9 cellular contexts compared by ENCODE assay signal in genomic region chr7:131546583-131547111, GRCh38. TPM values are rescaled to one million over a fixed set of nuclear protein-coding genes. Genes with fewer than 3 reads are reported as not detected.
A peak's percentile ranks its signal among the peaks of the same experiment; 100 is the strongest.
DNase-seq lines count a peak whose midpoint lies in the region; ATAC-seq, FAIRE-seq and TF ChIP-seq lines count a peak whose summit lies in the region.
"Had no signal": no experiment of that assay in that cellular context is flagged by ENCODE, and none has a peak within 500 bp of the region (broad histone marks: within the 10 kb centered on the region; RNA-seq: fewer than 3 reads in every experiment).

No MANE protein-coding gene starts in this region.

- no peak overlapping the region for H3K4me2 ChIP-seq in A549

- H3K4me1 Mint-ChIP-seq in natural killer cell = peaks cover 0 to 5% of the 10 kb centered on the region in 2 donors

- H3K4me3 ChIP-seq in A549 (no peak overlapping the region), GM12875 (ENCODE audit: low read depth, low read length) (no peak overlapping the region)

- no peak overlapping the region for H3K4me3 Mint-ChIP-seq in natural killer cell
- H3K4me3 Mint-ChIP-seq: stimulated activated naive CD8-positive, alpha-beta T cell treated with anti-CD3 and anti-CD28 coated beads, Interleukin-15, Interleukin-2, amounts not matched to agents 100 ng/mL and 50 ng/mL, for 24 hours had no signal

- peak in 1 of 2 experiments; percentile 72 for DNase-seq in A549 (ENCODE audit: low read depth in 1 of 2, low spot score in 1 of 2)
- peak; percentile 88 for DNase-seq in SK-MEL-5 (ENCODE audit: low read depth, low spot score)
- DNase-seq in central memory CD4-positive, alpha-beta T cell = peak; percentile 32
- DNase-seq in natural killer cell = peak; percentile 32
- DNase-seq in inferior parietal cortex (ENCODE audit: extremely low spot score) = no peak
- no peak for DNase-seq in NCI-H1436 treated with DMSO at 0.1 percent for 48 hours (lab: John Stamatoyannopoulos, UW)

- peak; percentile 82 for TF ChIP-seq CTCF in A549 (IDR thresholded peaks at IDR 0.05)
- TF ChIP-seq CTCF in GM12875 (IDR thresholded peaks at IDR 0.05; ENCODE audit: borderline replicate concordance, insufficient read depth, low read depth, low read length) = peak; percentile 83
- peak; percentile 63 for TF ChIP-seq CTCF in natural killer cell (IDR thresholded peaks at IDR 0.05)

- 85% methylated on average over 12 of the region's 12 CpGs for WGBS in A549 (ENCODE audit: missing lambda C conversion rate)

- H3K27ac Mint-ChIP-seq in natural killer cell = no peak overlapping the region
- H3K27ac Mint-ChIP-seq: stimulated activated naive CD8-positive, alpha-beta T cell treated with anti-CD3 and anti-CD28 coated beads, Interleukin-15, Interleukin-2, amounts not matched to agents 100 ng/mL and 50 ng/mL, for 24 hours had no signal

- CTCF ChIA-PET in A549 (lab: Yijun Ruan, JAX) = interaction anchor here (0.6 to 9.3 kb wide), 21 partner anchors 8 to 125 kb away, joined by 3 to 99 read pairs (median 4); no protein-coding TSS in a partner anchor

- in situ Hi-C loops in SK-MEL-5 (cut with HindIII; ENCODE audit: low pct_unique_long_range_greater_than_20kb, low sequenced_read_pairs) = no loop called here

- no peaks in the 10 kb centered on the region for H3K9me3 Mint-ChIP-seq in natural killer cell
- H3K9me3 Mint-ChIP-seq: stimulated activated naive CD8-positive, alpha-beta T cell treated with anti-CD3 and anti-CD28 coated beads, Interleukin-15, Interleukin-2, amounts not matched to agents 100 ng/mL and 50 ng/mL, for 24 hours had no signal

- FAIRE-seq in A549 (lab: Jason Lieb, UNC) = no peak

- no peak overlapping the region for H3K27ac ChIP-seq in A549

- TF ChIP-seq POLR2A in A549 (IDR thresholded peaks at IDR 0.05; ENCODE audit: low read length) = no peak

- H3K4me1 ChIP-seq in A549 = peaks cover 17% of the 10 kb centered on the region

- intact Hi-C loops in natural killer cell (cut with micrococcal nuclease) = no loop called here

- TF ChIP-seq EP300 in A549 (IDR thresholded peaks at IDR 0.05) = no peak

- H3K9me3 ChIP-seq in A549 = no peaks in the 10 kb centered on the region

- peaks cover 0 to 7% of the 10 kb centered on the region in 2 donors for H3K27me3 Mint-ChIP-seq in natural killer cell (ENCODE audit: low read depth in 2 of 2)

- TF ChIP-seq RAD21 in A549 (conservative IDR thresholded peaks at IDR 0.05 in 1 of 2, IDR thresholded peaks at IDR 0.05 in 1 of 2) = peak; percentile 26 to 54; a peak in 3 of 5 replicates

- no peaks in the 10 kb centered on the region for H3K36me3 Mint-ChIP-seq in natural killer cell

- POLR2A ChIA-PET in A549 (lab: Yijun Ruan, JAX) = no interaction called here

- ATAC-seq in A549 = peak in 1 of 2 experiments; percentile 63; a peak in 3 of 6 replicates
- ATAC-seq in natural killer cell = peak; percentile 55 to 76 (median 59)
- ATAC-seq in GM21723 (IDR thresholded peaks at IDR 0.05; ENCODE audit: unreplicated experiment) = no peak

TF ChIP-seq in A549, 52 proteins besides CTCF, POLR2A, EP300 and RAD21:
- TF ChIP-seq SMC3 (IDR thresholded peaks at IDR 0.05) (peak; percentile 29; the same call in 1 of the 3 replicates), MAX (IDR thresholded peaks at IDR 0.05) (0 out of 2 replicates have a peak, but pooled peaks have one; percentile 9), CHD2 (IDR thresholded peaks at IDR 0.05; ENCODE audit: low read length, partially characterized antibody) (no peak)

RNA-seq across cellular contexts. Expression of gene PODXL, which starts 9.8 kb away (rescaled TPM):
- polyA plus RNA-seq in A549 (2011; rRNA removed) = 13.2 and 16.7 TPM in 2 replicates
- polyA plus RNA-seq in A549 (2012; cell fraction: cytosol; rRNA removed) = 17.5 and 19.7 TPM in 2 replicates
- polyA plus RNA-seq in A549 (2012; cell fraction: nucleus; rRNA removed) = 31.8 and 46.0 TPM in 2 replicates
- polyA plus RNA-seq in A549 (2017; fragmentation: RNase III; extraction: RNeasy Plus Mini Kit Qiagen cat#74134 plus additional on column Dnase treatment) = 28.4 to 35.3 TPM (median 33.6 TPM) in 3 replicates
- polyA minus RNA-seq in A549 (2011; rRNA and poly(A)+ RNA removed) = 22.7 and 24.9 TPM in 2 replicates
- 2.8 and 4.6 TPM in 2 replicates for total RNA-seq in SK-MEL-5 (2014; rRNA removed; shearing (Covaris generic))
- polyA plus RNA-seq in SK-MEL-5 (2015; cell fraction: cytosol; rRNA removed) = 12.7 and 14.4 TPM in 2 replicates
- polyA plus RNA-seq in SK-MEL-5 (2015; cell fraction: nucleus; rRNA removed) = 6.8 and 9.9 TPM in 2 replicates
- total RNA-seq in natural killer cell = 1 to 10 TPM in 1 of 3 donors, under 1 TPM in 2; 0.35 to 1.4 (median 0.88) TPM

Comparison
In these comparisons a context has a peak if more than half of its experiments do, and no peak if none do; other contexts are left out.
1. DNase-seq: peak in SK-MEL-5 (single experiment), central memory CD4-positive, alpha-beta T cell (single experiment) and natural killer cell (single experiment); none in inferior parietal cortex (single experiment) and NCI-H1436 treated with DMSO at 0.1 percent for 48 hours (single experiment).
2. Peak in every context shown above with its lines, with median percentiles within 50 percentile points of each other: CTCF ChIP-seq.